ENCODE assay signal across 13 cellular contexts in the genomic region with DNA sequence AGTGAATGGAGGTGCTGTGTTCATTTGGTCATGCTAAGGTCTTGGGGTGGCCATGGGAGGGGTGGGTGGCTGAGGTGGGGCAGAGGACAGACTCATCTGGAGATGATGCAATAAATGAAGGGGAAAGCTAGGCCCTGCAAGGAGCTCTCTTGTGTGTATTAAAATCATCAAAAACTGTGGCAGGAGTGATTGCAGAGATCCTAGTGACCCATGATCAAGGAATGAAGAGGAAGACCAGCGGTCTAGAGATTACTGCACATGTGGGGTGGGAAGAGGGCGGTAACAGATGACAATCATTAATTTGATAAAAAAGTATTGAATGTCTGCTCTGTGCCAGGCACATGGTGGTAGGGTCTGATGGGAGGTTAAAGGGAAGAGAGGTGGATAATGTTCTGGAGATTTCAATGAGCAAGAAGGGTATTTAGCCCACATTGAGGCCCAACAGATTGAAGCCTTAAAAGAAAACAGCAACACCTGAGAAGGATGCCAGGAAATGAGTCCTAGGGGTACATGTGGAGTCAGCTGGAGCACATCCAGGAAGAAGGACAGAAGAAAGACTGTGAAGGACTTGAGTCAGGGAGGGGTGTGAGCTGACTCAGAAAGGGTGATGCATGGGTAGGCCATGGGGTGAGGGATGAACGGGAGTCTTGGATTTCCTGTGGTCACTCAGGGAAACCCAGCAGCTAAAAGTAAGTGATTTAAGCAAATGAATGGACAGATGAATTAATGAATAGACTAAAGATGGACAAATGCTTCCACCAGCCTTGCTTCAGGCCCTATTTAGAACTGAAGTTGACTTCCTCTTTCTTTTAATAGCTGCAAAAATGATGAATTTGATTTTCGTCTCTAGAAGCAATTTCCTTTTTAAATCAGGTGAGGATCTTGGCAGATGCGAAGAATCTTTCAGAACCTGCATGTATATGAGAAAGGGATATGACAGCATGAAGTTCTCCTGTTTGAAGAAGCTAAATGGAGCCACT.
A peak's percentile ranks its signal among the peaks of the same experiment; 100 is the strongest.
DNase-seq lines count a peak whose midpoint lies in the region; ATAC-seq and TF ChIP-seq lines count a peak whose summit lies in the region.
"Had no signal": no experiment of that assay in that cellular context is flagged by ENCODE, and none has a peak within 500 bp of the region (broad histone marks: within the 10 kb centered on the region; RNA-seq: fewer than 3 reads in every experiment).

No MANE protein-coding gene starts in this region.

- TF ChIP-seq CTCF in osteocyte (IDR thresholded peaks at IDR 0.05): no peak

- H3K4me2 ChIP-seq in Karpas-422 (ENCODE audit: low read depth, low read length, poor library complexity, severe bottlenecking): no peak overlapping the region

- H3K79me2 ChIP-seq in Karpas-422 (ENCODE audit: low read length): no peaks in the 10 kb centered on the region

- H3K36me3 ChIP-seq in Karpas-422 (ENCODE audit: insufficient read depth, low read length) (no peaks in the 10 kb centered on the region), adipocyte (ENCODE audit: control insufficient read depth, insufficient read depth, low read length, severe bottlenecking) (no peaks in the 10 kb centered on the region)

- no peak overlapping the region for H2AFZ ChIP-seq in Karpas-422 (ENCODE audit: low read length)

- H3K4me3 Mint-ChIP-seq in osteocyte (ENCODE audit: unreplicated experiment): no peak overlapping the region
- H3K4me3 Mint-ChIP-seq: activated naive CD8-positive, alpha-beta T cell treated with anti-CD3 and anti-CD28 coated beads, Interleukin-2, amount 10 ng/mL, durations not matched to agents 7 days and 5 days had no signal

- no peaks in the 10 kb centered on the region for H3K27me3 Mint-ChIP-seq in osteocyte (ENCODE audit: unreplicated experiment)
- H3K27me3 Mint-ChIP-seq: activated naive CD8-positive, alpha-beta T cell treated with anti-CD3 and anti-CD28 coated beads, Interleukin-2, amount 10 ng/mL, durations not matched to agents 7 days and 5 days had no signal

- no peak overlapping the region for H3K27ac ChIP-seq in Karpas-422 (ENCODE audit: low read length)

- no peaks in the 10 kb centered on the region for H3K27me3 ChIP-seq in Karpas-422 (ENCODE audit: low read length)
- no peaks in the 10 kb centered on the region for H3K27me3 ChIP-seq in adipocyte (replicated peaks; ENCODE audit: control insufficient read depth, insufficient read depth, low read length)

- no peaks in the 10 kb centered on the region for H3K36me3 Mint-ChIP-seq in osteocyte (ENCODE audit: unreplicated experiment)
- H3K36me3 Mint-ChIP-seq: activated naive CD8-positive, alpha-beta T cell treated with anti-CD3 and anti-CD28 coated beads, Interleukin-2, amount 10 ng/mL, durations not matched to agents 7 days and 5 days had no signal

- peak; percentile 87 for DNase-seq in COLO829 (ENCODE audit: low spot score)
- peak; percentile 54 for DNase-seq in Karpas-422
- DNase-seq in adipocyte (ENCODE audit: low read depth): peak; percentile 28
- DNase-seq in iris pigment epithelial cell (ENCODE audit: low read depth): peak; percentile 79
- DNase-seq in stimulated activated naive CD8-positive, alpha-beta T cell treated with anti-CD3 and anti-CD28 coated beads, Interleukin-15, Interleukin-2, amounts not matched to agents 100 U/mL and 50 U/mL, for 24 hours: no peak
- DNase-seq in osteocyte (ENCODE audit: extremely low spot score, unreplicated experiment): no peak
- DNase-seq in NCI-H345 treated with DMSO at 0.1 percent for 48 hours (lab: John Stamatoyannopoulos, UW; ENCODE audit: unreplicated experiment): no peak
- DNase-seq: activated naive CD8-positive, alpha-beta T cell treated with anti-CD3 and anti-CD28 coated beads, Interleukin-2, amount 10 ng/mL, durations not matched to agents 7 days and 5 days; COR-L47; effector CD8-positive, alpha-beta T cell; NCI-H1417 had no signal

- H3K4me3 ChIP-seq in Karpas-422 (ENCODE audit: low read length): no peak overlapping the region
- H3K4me3 ChIP-seq in adipocyte (ENCODE audit: low read length): no peak overlapping the region
- H3K4me3 ChIP-seq: skin epidermis had no signal

- no peaks in the 10 kb centered on the region for H4K20me1 ChIP-seq in Karpas-422 (ENCODE audit: insufficient read depth, low read depth, low read length)

- H3K9me3 ChIP-seq in Karpas-422 (ENCODE audit: low read length): no peaks in the 10 kb centered on the region
- peaks cover 9% of the 10 kb centered on the region for H3K9me3 ChIP-seq in adipocyte (ENCODE audit: control insufficient read depth, low read length)

- H3K9me2 ChIP-seq in Karpas-422 (replicated peaks; ENCODE audit: insufficient read depth, low read length): no peaks in the 10 kb centered on the region

- H3K4me1 ChIP-seq in Karpas-422 (ENCODE audit: low read length): peaks cover 11% of the 10 kb centered on the region
- peaks cover 17% of the 10 kb centered on the region for H3K4me1 ChIP-seq in adipocyte (ENCODE audit: control insufficient read depth, insufficient read depth, low read length)

- no peak for ATAC-seq in stimulated activated naive CD8-positive, alpha-beta T cell treated with anti-CD3 and anti-CD28 coated beads, Interleukin-15, Interleukin-2, amounts not matched to agents 100 U/mL and 50 U/mL, for 24 hours
- ATAC-seq in HG02571 (IDR thresholded peaks at IDR 0.05; ENCODE audit: unreplicated experiment): no peak

- H3K9ac ChIP-seq in Karpas-422 (ENCODE audit: low read length) (no peak overlapping the region), adipocyte (ENCODE audit: low read length) (no peak overlapping the region)

- peaks cover 14% of the 10 kb centered on the region for H3K9me3 Mint-ChIP-seq in osteocyte (ENCODE audit: unreplicated experiment)

- peaks cover 6% of the 10 kb centered on the region for H3K4me1 Mint-ChIP-seq in osteocyte (ENCODE audit: unreplicated experiment)
- H3K4me1 Mint-ChIP-seq: activated naive CD8-positive, alpha-beta T cell treated with anti-CD3 and anti-CD28 coated beads, Interleukin-2, amount 10 ng/mL, durations not matched to agents 7 days and 5 days had no signal

- H3K27ac Mint-ChIP-seq in osteocyte (ENCODE audit: unreplicated experiment): no peak overlapping the region
- H3K27ac Mint-ChIP-seq: activated naive CD8-positive, alpha-beta T cell treated with anti-CD3 and anti-CD28 coated beads, Interleukin-2, amount 10 ng/mL, durations not matched to agents 7 days and 5 days had no signal

Comparison
In these comparisons a context has a peak if more than half of its experiments do, and no peak if none do; other contexts are left out.
1. DNase-seq: peak in COLO829 (single experiment), Karpas-422 (single experiment), adipocyte (single experiment) and iris pigment epithelial cell (single experiment); none in stimulated activated naive CD8-positive, alpha-beta T cell treated with anti-CD3 and anti-CD28 coated beads, Interleukin-15, Interleukin-2, amounts not matched to agents 100 U/mL and 50 U/mL, for 24 hours (single experiment), osteocyte (single experiment) and NCI-H345 treated with DMSO at 0.1 percent for 48 hours (single experiment).